In genomic region chr15:83129791-83130190, GRCh38 we compare ENCODE assay signal across 22 cellular contexts. TPM values are rescaled to one million over a fixed set of nuclear protein-coding genes. Genes with fewer than 3 reads are reported as not detected.
A peak's percentile ranks its signal among the peaks of the same experiment; 100 is the strongest.
DNase-seq lines count a peak whose midpoint lies in the region; ATAC-seq and TF ChIP-seq lines count a peak whose summit lies in the region.
"Had no signal": no experiment of that assay in that cellular context is flagged by ENCODE, and none has a peak within 500 bp of the region (broad histone marks: within the 10 kb centered on the region; RNA-seq: fewer than 3 reads in every experiment).

No MANE protein-coding gene starts in this region.

- H3K4me3 ChIP-seq in GM23338, result no peak overlapping the region
- no peak overlapping the region for H3K4me3 ChIP-seq in BE2C (ENCODE audit: low read depth, low read length)

- H3K27me3 ChIP-seq in GM23338 (ENCODE audit: insufficient read depth) (no peaks in the 10 kb centered on the region), BE2C (no peaks in the 10 kb centered on the region)

- TF ChIP-seq CTCF in GM23338 (conservative IDR thresholded peaks at IDR 0.05; ENCODE audit: low read depth in 2 of 2), result no peak
- no peak for TF ChIP-seq CTCF in BE2C (IDR thresholded peaks at IDR 0.05; ENCODE audit: low read depth, low read length)
- no peak for TF ChIP-seq CTCF in WTC11 (IDR thresholded peaks at IDR 0.05)

- no peaks in the 10 kb centered on the region for H3K36me3 Mint-ChIP-seq in GM23338 (ENCODE audit: low read depth)
- H3K36me3 Mint-ChIP-seq in WTC11, result no peaks in the 10 kb centered on the region
- H3K36me3 Mint-ChIP-seq: CD8-positive, alpha-beta memory T cell; IgD-negative memory B cell had no signal

- H3K27me3 Mint-ChIP-seq in GM23338 (ENCODE audit: insufficient read depth, low read depth, poor library complexity), result peaks cover 5% of the 10 kb centered on the region
- no peaks in the 10 kb centered on the region for H3K27me3 Mint-ChIP-seq in WTC11 (ENCODE audit: low read depth)
- H3K27me3 Mint-ChIP-seq: IgD-negative memory B cell had no signal

- CTCF ChIA-PET in WTC11 (lab: Charles Lee), result no interaction called here

- no peak overlapping the region for H2AFZ ChIP-seq in GM23338

- no peaks in the 10 kb centered on the region for H3F3A ChIP-seq in GM23338 (replicated peaks; ENCODE audit: low read depth)

- H3K9me3 ChIP-seq in BE2C, result no peaks in the 10 kb centered on the region
- H3K9me3 ChIP-seq: SK-N-SH had no signal

- no peaks in the 10 kb centered on the region; the same call in 1 of the 2 replicates for H4K20me1 ChIP-seq in GM23338 (replicated peaks; ENCODE audit: insufficient read depth)

- DNase-seq in GM23338 (ENCODE audit: low spot score), result no peak
- peak; percentile 100 for DNase-seq in NCI-H524 treated with DMSO at 0.1 percent for 48 hours (lab: John Stamatoyannopoulos, UW)
- peak; percentile 37 for DNase-seq in cerebellum (ENCODE audit: low spot score)
- no peak for DNase-seq in BE2C
- no peak for DNase-seq in WTC11 (ENCODE audit: low spot score)
- no peak for DNase-seq in CD1c-positive myeloid dendritic cell (ENCODE audit: extremely low spot score)
- DNase-seq: CD8-positive, alpha-beta memory T cell; HCEC 1CT; NCI-H1048; NCI-H1417 treated with DMSO at 0.1 percent for 48 hours; NCI-H1694 treated with DMSO at 0.1 percent for 48 hours; NCI-H2081; NCI-H748 treated with DMSO at 0.1 percent for 48 hours; NK-92 treated with Interleukin-12 subunit alpha and Interleukin-12 subunit beta, amount 100 ng/mL, for 24 hours; PC-3; SK-N-SH; SW 1271 had no signal

- no peak overlapping the region for H3K4me2 ChIP-seq in GM23338
- H3K4me2 ChIP-seq: KMS-11, SK-N-SH had no signal

- no peaks in the 10 kb centered on the region for H3K9me3 Mint-ChIP-seq in GM23338
- H3K9me3 Mint-ChIP-seq in WTC11, result no peaks in the 10 kb centered on the region
- H3K9me3 Mint-ChIP-seq: CD8-positive, alpha-beta memory T cell; IgD-negative memory B cell; T-helper 1 cell treated with Interleukin-12 subunit alpha and Interleukin-12 subunit beta and Interleukin-4 antibody, amounts not matched to agents 30 μg/mL and 1 μg/mL, for 36 hours had no signal

- H3K36me3 ChIP-seq in GM23338 (ENCODE audit: insufficient read depth), result no peaks in the 10 kb centered on the region; the same call in 1 of the 2 replicates
- no peaks in the 10 kb centered on the region; the same call in 1 of the 2 replicates for H3K36me3 ChIP-seq in BE2C

- H3K4me1 ChIP-seq in GM23338 (ENCODE audit: insufficient read depth) (no peaks in the 10 kb centered on the region), BE2C (peaks cover 1% of the 10 kb centered on the region)

- no peak overlapping the region for H3K27ac Mint-ChIP-seq in GM23338
- H3K27ac Mint-ChIP-seq in WTC11, result no peak overlapping the region
- H3K27ac Mint-ChIP-seq: CD8-positive, alpha-beta memory T cell; IgD-negative memory B cell; T-helper 1 cell treated with Interleukin-12 subunit alpha and Interleukin-12 subunit beta and Interleukin-4 antibody, amounts not matched to agents 30 μg/mL and 1 μg/mL, for 36 hours had no signal

- ATAC-seq in GM23338 (no peak), WTC11 (no peak), GM21515 (IDR thresholded peaks at IDR 0.05; ENCODE audit: unreplicated experiment) (no peak)
- ATAC-seq: PC-3 had no signal

- POLR2A ChIA-PET in WTC11 (lab: Charles Lee), result no interaction called here

- H3K4me3 Mint-ChIP-seq in GM23338, result no peak overlapping the region
- no peak overlapping the region for H3K4me3 Mint-ChIP-seq in WTC11
- H3K4me3 Mint-ChIP-seq: CD8-positive, alpha-beta memory T cell; IgD-negative memory B cell; T-helper 1 cell treated with Interleukin-12 subunit alpha and Interleukin-12 subunit beta and Interleukin-4 antibody, amounts not matched to agents 30 μg/mL and 1 μg/mL, for 36 hours had no signal

- H3K4me1 Mint-ChIP-seq in GM23338 (no peaks in the 10 kb centered on the region), WTC11 (no peaks in the 10 kb centered on the region)
- H3K4me1 Mint-ChIP-seq: CD8-positive, alpha-beta memory T cell had no signal

- H3K79me2 ChIP-seq in GM23338 (replicated peaks; ENCODE audit: insufficient read depth), result no peaks in the 10 kb centered on the region

- H3K27ac ChIP-seq in GM23338 (ENCODE audit: low read depth), result no peak overlapping the region
- H3K27ac ChIP-seq: C4-2B, KMS-11 had no signal

- no peaks in the 10 kb centered on the region for H3K9me2 ChIP-seq in GM23338 (ENCODE audit: insufficient read depth)
- H3K9me2 ChIP-seq: SK-N-SH had no signal

TF ChIP-seq in GM23338, 12 proteins besides CTCF, POLR2A, EP300 and RAD21:
- TF ChIP-seq CREB1 (CRISPR knock-in tag; IDR thresholded peaks at IDR 0.05; ENCODE audit: low read depth) (no peak), POLR2AphosphoS5 (IDR thresholded peaks at IDR 0.05; ENCODE audit: low read depth) (0 out of 2 replicates have a peak, but pooled peaks have one; percentile 19)

TF ChIP-seq in WTC11, 78 proteins besides CTCF, POLR2A, EP300 and RAD21:
- no peak for TF ChIP-seq CBFB (CRISPR knock-in tag; IDR thresholded peaks at IDR 0.05; ENCODE audit: low read depth)
- TF ChIP-seq ATF3 (CRISPR knock-in tag; conservative IDR thresholded peaks at IDR 0.05), result no peak

RNA-seq across cellular contexts. Expression of gene TM6SF1, which starts 22.3 kb away (rescaled TPM):
- 0.80 and 1.8 TPM in 2 replicates for total RNA-seq in GM23338 (2014; rRNA removed; shearing (Covaris generic))
- polyA plus RNA-seq in GM23338 (2016; fragmentation: Nextera tagmentation; extraction: Ambion mirVana), result 1.5 TPM in 1 of 2 replicates, not detected in the other
- 1.8 TPM for total RNA-seq in cerebellum
- 2.5 TPM for polyA plus RNA-seq in BE2C (2012; ENCODE audit: insufficient read depth, insufficient read length, low read depth)
- total RNA-seq in WTC11 (2021), result 0.48 to 0.79 TPM (median 0.60 TPM) in 3 replicates
- total RNA-seq: PC-3 had no signal

Comparison
In these comparisons a context has a peak if more than half of its experiments do, and no peak if none do; other contexts are left out.
1. DNase-seq: peak in NCI-H524 treated with DMSO at 0.1 percent for 48 hours (single experiment) and cerebellum (single experiment); none in GM23338 (single experiment), BE2C (single experiment), WTC11 (single experiment) and CD1c-positive myeloid dendritic cell (single experiment).